Comparison of ENCODE assay signal across 23 cellular contexts in genomic region chr1:3204725-3205124, GRCh38.
"Had no signal": no experiment of that assay in that cellular context is flagged by ENCODE, and none has a peak within 500 bp of the region (broad histone marks: within the 10 kb centered on the region; RNA-seq: fewer than 3 reads in every experiment).

No MANE protein-coding gene starts in this region.

- H3K27ac Mint-ChIP-seq: activated B cell treated with CpG ODN at 0.5 μM for 24 hours; activated CD4-positive, alpha-beta memory T cell treated with anti-CD3 and anti-CD28 coated beads for 36 hours; activated naive CD8-positive, alpha-beta T cell treated with anti-CD3 and anti-CD28 coated beads, Interleukin-2, amount 50 U/mL, for 24 hours; activated T-helper 1 cell treated with anti-CD3 and anti-CD28 coated beads, Interleukin-12 subunit alpha, Interleukin-12 subunit beta, Interleukin-2, Interleukin-4 antibody, amounts not matched to agents 30 ng/mL and 10 ng/mL and 1 ng/mL, durations not matched to agents 14 hours and 24 hours and 36 hours; dendritic cell treated with granulocyte-macrophage colony-stimulating factor and Interleukin-4, amounts not matched to agents 40 ng/mL and 50 ng/mL, for 4 days; nephron progenitor cell; stimulated activated effector memory CD8-positive, alpha-beta T cell treated with anti-CD3 and anti-CD28 coated beads, Interleukin-12 subunit alpha, Interleukin-12 subunit beta, amount 100 ng/mL, for 72 hours had no signal

- H3K4me3 ChIP-seq: breast epithelium, gastrocnemius medialis, left ventricle myocardium inferior, smooth muscle cell, stomach, testis had no signal

- H3K4me2 ChIP-seq: smooth muscle cell had no signal

- H3K4me1 ChIP-seq: breast epithelium, gastrocnemius medialis, stomach had no signal

- DNase-seq: activated B cell treated with CpG ODN at 0.5 μM for 24 hours; activated CD4-positive, alpha-beta memory T cell treated with anti-CD3 and anti-CD28 coated beads for 36 hours; activated CD4-positive, alpha-beta T cell treated with anti-CD3 and anti-CD28 coated beads for 4 hours; activated naive CD8-positive, alpha-beta T cell treated with anti-CD3 and anti-CD28 coated beads, Interleukin-2, amount 50 U/mL, for 24 hours; activated T-cell treated with anti-CD3 and anti-CD28 coated beads for 4 hours; anterior cingulate cortex; effector CD8-positive, alpha-beta T cell; gastrocnemius medialis; head of caudate nucleus; left ventricle myocardium inferior; mammary epithelial cell; nephron progenitor cell; stimulated activated CD4-positive, alpha-beta T cell treated with anti-CD3 and anti-CD28 coated beads, Interleukin-4, amount 100 ng/mL, for 24 hours; stomach; SW 1271; testis had no signal

- H3K4me1 Mint-ChIP-seq: activated B cell treated with CpG ODN at 0.5 μM for 24 hours; activated naive CD8-positive, alpha-beta T cell treated with anti-CD3 and anti-CD28 coated beads, Interleukin-2, amount 50 U/mL, for 24 hours; stimulated activated effector memory CD8-positive, alpha-beta T cell treated with anti-CD3 and anti-CD28 coated beads, Interleukin-12 subunit alpha, Interleukin-12 subunit beta, amount 100 ng/mL, for 72 hours had no signal

- H3K4me3 Mint-ChIP-seq: activated B cell treated with CpG ODN at 0.5 μM for 24 hours; activated CD4-positive, alpha-beta memory T cell treated with anti-CD3 and anti-CD28 coated beads for 36 hours; activated naive CD8-positive, alpha-beta T cell treated with anti-CD3 and anti-CD28 coated beads, Interleukin-2, amount 50 U/mL, for 24 hours; activated T-helper 1 cell treated with anti-CD3 and anti-CD28 coated beads, Interleukin-12 subunit alpha, Interleukin-12 subunit beta, Interleukin-2, Interleukin-4 antibody, amounts not matched to agents 30 ng/mL and 10 ng/mL and 1 ng/mL, durations not matched to agents 14 hours and 24 hours and 36 hours; dendritic cell treated with granulocyte-macrophage colony-stimulating factor and Interleukin-4, amounts not matched to agents 40 ng/mL and 50 ng/mL, for 4 days; nephron progenitor cell; stimulated activated effector memory CD8-positive, alpha-beta T cell treated with anti-CD3 and anti-CD28 coated beads, Interleukin-12 subunit alpha, Interleukin-12 subunit beta, amount 100 ng/mL, for 72 hours had no signal

- H3K9me3 ChIP-seq: breast epithelium, gastrocnemius medialis, left ventricle myocardium inferior, stomach, testis had no signal

- H3K36me3 Mint-ChIP-seq: activated CD4-positive, alpha-beta memory T cell treated with anti-CD3 and anti-CD28 coated beads for 36 hours; stimulated activated effector memory CD8-positive, alpha-beta T cell treated with anti-CD3 and anti-CD28 coated beads, Interleukin-12 subunit alpha, Interleukin-12 subunit beta, amount 100 ng/mL, for 72 hours had no signal

- H3K27ac ChIP-seq: breast epithelium, gastrocnemius medialis, left ventricle myocardium inferior, testis had no signal

- ATAC-seq: activated naive CD8-positive, alpha-beta T cell treated with anti-CD3 and anti-CD28 coated beads, Interleukin-2, amount 50 U/mL, for 24 hours; esophagus mucosa; gastrocnemius medialis; sciatic nerve; stimulated activated effector memory CD8-positive, alpha-beta T cell treated with anti-CD3 and anti-CD28 coated beads, Interleukin-12 subunit alpha, Interleukin-12 subunit beta, amount 100 ng/mL, for 72 hours had no signal

- H3K27me3 ChIP-seq: breast epithelium, stomach, testis had no signal

- H3K36me3 ChIP-seq: breast epithelium, gastrocnemius medialis, left ventricle myocardium inferior, stomach had no signal

- H3K27me3 Mint-ChIP-seq: activated B cell treated with CpG ODN at 0.5 μM for 24 hours; activated CD4-positive, alpha-beta memory T cell treated with anti-CD3 and anti-CD28 coated beads for 36 hours; activated naive CD8-positive, alpha-beta T cell treated with anti-CD3 and anti-CD28 coated beads, Interleukin-2, amount 50 U/mL, for 24 hours; dendritic cell treated with granulocyte-macrophage colony-stimulating factor and Interleukin-4, amounts not matched to agents 40 ng/mL and 50 ng/mL, for 4 days had no signal
